ENCODE assay signal across 14 cellular contexts in the genomic region with DNA sequence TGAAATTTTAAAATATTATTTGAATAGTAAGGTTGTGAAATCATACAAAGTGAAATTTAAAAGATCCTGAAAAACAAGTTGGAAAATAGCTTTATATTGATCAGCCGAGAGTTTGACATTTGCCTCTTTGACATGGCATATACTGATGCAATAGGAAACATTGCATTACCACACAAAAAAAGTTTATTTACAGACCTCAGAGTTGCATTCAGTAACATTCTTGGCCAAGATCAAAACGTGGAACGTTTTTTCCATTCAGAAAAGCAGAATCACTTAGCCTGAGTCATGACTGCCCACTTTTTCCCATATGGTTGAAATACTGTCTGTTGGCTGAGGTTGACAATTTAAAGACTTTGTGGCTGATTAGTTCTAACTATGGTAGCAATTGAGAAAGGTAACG. TPM values are rescaled to one million over a fixed set of nuclear protein-coding genes. Genes with fewer than 3 reads are reported as not detected.
A peak's percentile ranks its signal among the peaks of the same experiment; 100 is the strongest.
DNase-seq lines count a peak whose midpoint lies in the region; TF ChIP-seq lines count a peak whose summit lies in the region.
"Had no signal": no experiment of that assay in that cellular context is flagged by ENCODE, and none has a peak within 500 bp of the region (broad histone marks: within the 10 kb centered on the region; RNA-seq: fewer than 3 reads in every experiment).

No MANE protein-coding gene starts in this region.

- peak; percentile 38 for DNase-seq in T-helper 2 cell treated with Interferon-gamma antibody and Interleukin-4, amounts not matched to agents 5 μg/mL and 100 μg/mL, for 36 hours (ENCODE audit: low spot score)
- DNase-seq in T-helper 2 cell (no peak), NOMO-1 treated with DMSO at 0.1 percent for 48 hours (lab: John Stamatoyannopoulos, UW; ENCODE audit: unreplicated experiment) (peak; percentile 77), astrocyte of the hippocampus (ENCODE audit: low read depth, low spot score) (peak; percentile 69), renal cortical epithelial cell (ENCODE audit: low read depth) (peak; percentile 59), HUDEP-2 (lab: John Stamatoyannopoulos, UW; ENCODE audit: unreplicated experiment in 76 of 76) (no peak), GM13976 (ENCODE audit: low spot score) (no peak), testis (no peak)
- DNase-seq: caudate nucleus, mucosa of descending colon, NCI-H187 had no signal

- intact Hi-C loops in testis (cut with DNase I; ENCODE audit: low total_unique reads), result no loop called here

- H3K36me3 Mint-ChIP-seq in T-helper 2 cell treated with Interferon-gamma antibody and Interleukin-4, amounts not matched to agents 5 μg/mL and 100 μg/mL, for 36 hours (ENCODE audit: low read depth), result no peaks in the 10 kb centered on the region
- H3K36me3 Mint-ChIP-seq: T-cell had no signal

- no peak overlapping the region for H3K4me3 Mint-ChIP-seq in T-helper 2 cell treated with Interferon-gamma antibody and Interleukin-4, amounts not matched to agents 5 μg/mL and 100 μg/mL, for 36 hours

- peaks cover 5% of the 10 kb centered on the region for H3K9me3 Mint-ChIP-seq in T-helper 2 cell treated with Interferon-gamma antibody and Interleukin-4, amounts not matched to agents 5 μg/mL and 100 μg/mL, for 36 hours

- H3K27ac Mint-ChIP-seq in T-helper 2 cell treated with Interferon-gamma antibody and Interleukin-4, amounts not matched to agents 5 μg/mL and 100 μg/mL, for 36 hours, result no peak overlapping the region

- no peaks in the 10 kb centered on the region for H3K9me3 ChIP-seq in testis
- H3K9me3 ChIP-seq: mucosa of descending colon, tibial nerve had no signal

- TF ChIP-seq POLR2A in testis (IDR thresholded peaks at IDR 0.05), result no peak

- no peaks in the 10 kb centered on the region for H3K27me3 Mint-ChIP-seq in T-helper 2 cell treated with Interferon-gamma antibody and Interleukin-4, amounts not matched to agents 5 μg/mL and 100 μg/mL, for 36 hours (ENCODE audit: low read depth)

- peaks cover 22% of the 10 kb centered on the region for H3K4me1 Mint-ChIP-seq in T-helper 2 cell treated with Interferon-gamma antibody and Interleukin-4, amounts not matched to agents 5 μg/mL and 100 μg/mL, for 36 hours (ENCODE audit: low read depth)

- 50 to 52% methylated on average over 4 of the region's 4 CpGs for WGBS in testis, 2 donors

- H3K27ac ChIP-seq in testis, result no peak overlapping the region
- H3K27ac ChIP-seq: epithelial cell of prostate, tibial nerve had no signal

- no peak overlapping the region for H3K4me3 ChIP-seq in testis
- H3K4me3 ChIP-seq: mucosa of descending colon, tibial nerve had no signal

- no peaks in the 10 kb centered on the region for H3K36me3 ChIP-seq in testis (ENCODE audit: low read depth, missing control alignments)
- H3K36me3 ChIP-seq: tibial nerve had no signal

- in situ Hi-C loops in GM13976 (cut with MboI; ENCODE audit: low sequenced_read_pairs, unreplicated experiment), result no loop called here

- no peaks in the 10 kb centered on the region for H3K4me1 ChIP-seq in testis
- H3K4me1 ChIP-seq: tibial nerve had no signal

- no peaks in the 10 kb centered on the region for H3K27me3 ChIP-seq in testis
- H3K27me3 ChIP-seq: tibial nerve had no signal

- TF ChIP-seq CTCF in GM13976 (IDR thresholded peaks at IDR 0.05; ENCODE audit: borderline replicate concordance, control extremely low read depth, extremely low read depth, insufficient read depth, missing control alignments), result no peak
- TF ChIP-seq CTCF in testis (IDR thresholded peaks at IDR 0.05), result no peak

RNA-seq across cellular contexts. Expression of a gene that starts 55.1 kb away (rescaled TPM):
- total RNA-seq in renal cortical epithelial cell (0.52 and 0.89 TPM in 2 replicates), testis (1 to 10 TPM; 6.5 to 8.3 TPM)
- 5.0 TPM for polyA plus RNA-seq in testis (ENCODE audit: insufficient read depth, low read depth, low replicate concordance)

Comparison
In these comparisons a context has a peak if more than half of its experiments do, and no peak if none do; other contexts are left out.
1. DNase-seq: peak in T-helper 2 cell treated with Interferon-gamma antibody and Interleukin-4, amounts not matched to agents 5 μg/mL and 100 μg/mL, for 36 hours (single experiment), NOMO-1 treated with DMSO at 0.1 percent for 48 hours (single experiment), astrocyte of the hippocampus (single experiment) and renal cortical epithelial cell (single experiment); none in T-helper 2 cell (0 of 5), HUDEP-2 (0 of 76), GM13976 (single experiment) and testis (single experiment).